1 cellular context compared by ENCODE assay signal in the genomic region with DNA sequence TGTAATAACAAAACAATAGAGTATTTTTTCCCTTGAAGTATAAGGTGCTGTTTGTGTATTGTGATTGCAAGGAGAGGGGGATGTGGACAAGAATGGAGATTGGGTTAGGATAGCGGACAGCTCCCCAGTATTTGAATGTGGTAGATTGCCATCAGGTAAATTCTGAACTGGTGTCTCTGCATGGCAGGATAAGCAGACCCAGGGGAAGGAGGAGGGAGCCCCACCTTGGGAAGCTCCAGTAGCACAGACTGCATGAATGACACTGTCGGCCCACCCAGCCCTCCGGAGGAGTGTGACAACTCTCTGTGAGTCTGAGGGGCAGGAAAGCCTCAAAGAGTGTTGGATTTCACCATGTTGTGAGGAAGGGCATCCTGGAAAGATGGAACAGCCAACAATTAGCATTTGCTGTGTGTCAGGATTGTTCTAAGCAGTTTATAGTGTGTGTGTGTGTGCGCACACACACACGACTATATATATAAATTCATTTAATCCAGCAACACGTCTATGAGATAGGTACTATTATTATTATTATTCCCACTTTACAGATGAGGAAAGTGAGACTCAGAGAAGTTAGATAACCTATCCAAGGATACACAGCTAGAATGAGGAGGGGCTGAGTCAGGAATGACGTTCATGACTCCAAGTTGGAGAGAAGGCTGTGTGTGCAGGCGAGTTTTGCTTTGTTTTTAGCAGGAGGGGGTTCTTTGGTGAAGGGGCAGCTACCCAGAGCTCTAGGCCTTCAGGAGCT.
A peak's percentile ranks its signal among the peaks of the same experiment; 100 is the strongest.
TF ChIP-seq lines count a peak whose summit lies in the region.

No MANE protein-coding gene starts in this region.

TF ChIP-seq in K562, 482 proteins besides CTCF, POLR2A, EP300 and RAD21 (continued from another document):
- TF ChIP-seq, protein P1, sequence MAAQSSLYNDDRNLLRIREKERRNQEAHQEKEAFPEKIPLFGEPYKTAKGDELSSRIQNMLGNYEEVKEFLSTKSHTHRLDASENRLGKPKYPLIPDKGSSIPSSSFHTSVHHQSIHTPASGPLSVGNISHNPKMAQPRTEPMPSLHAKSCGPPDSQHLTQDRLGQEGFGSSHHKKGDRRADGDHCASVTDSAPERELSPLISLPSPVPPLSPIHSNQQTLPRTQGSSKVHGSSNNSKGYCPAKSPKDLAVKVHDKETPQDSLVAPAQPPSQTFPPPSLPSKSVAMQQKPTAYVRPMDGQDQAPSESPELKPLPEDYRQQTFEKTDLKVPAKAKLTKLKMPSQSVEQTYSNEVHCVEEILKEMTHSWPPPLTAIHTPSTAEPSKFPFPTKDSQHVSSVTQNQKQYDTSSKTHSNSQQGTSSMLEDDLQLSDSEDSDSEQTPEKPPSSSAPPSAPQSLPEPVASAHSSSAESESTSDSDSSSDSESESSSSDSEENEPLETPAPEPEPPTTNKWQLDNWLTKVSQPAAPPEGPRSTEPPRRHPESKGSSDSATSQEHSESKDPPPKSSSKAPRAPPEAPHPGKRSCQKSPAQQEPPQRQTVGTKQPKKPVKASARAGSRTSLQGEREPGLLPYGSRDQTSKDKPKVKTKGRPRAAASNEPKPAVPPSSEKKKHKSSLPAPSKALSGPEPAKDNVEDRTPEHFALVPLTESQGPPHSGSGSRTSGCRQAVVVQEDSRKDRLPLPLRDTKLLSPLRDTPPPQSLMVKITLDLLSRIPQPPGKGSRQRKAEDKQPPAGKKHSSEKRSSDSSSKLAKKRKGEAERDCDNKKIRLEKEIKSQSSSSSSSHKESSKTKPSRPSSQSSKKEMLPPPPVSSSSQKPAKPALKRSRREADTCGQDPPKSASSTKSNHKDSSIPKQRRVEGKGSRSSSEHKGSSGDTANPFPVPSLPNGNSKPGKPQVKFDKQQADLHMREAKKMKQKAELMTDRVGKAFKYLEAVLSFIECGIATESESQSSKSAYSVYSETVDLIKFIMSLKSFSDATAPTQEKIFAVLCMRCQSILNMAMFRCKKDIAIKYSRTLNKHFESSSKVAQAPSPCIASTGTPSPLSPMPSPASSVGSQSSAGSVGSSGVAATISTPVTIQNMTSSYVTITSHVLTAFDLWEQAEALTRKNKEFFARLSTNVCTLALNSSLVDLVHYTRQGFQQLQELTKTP (IDR thresholded peaks at IDR 0.05; ENCODE audit: low read depth in 1 of 2, partially characterized antibody in 2 of 2): peak in 1 of 2 experiments; percentile 30
- TF ChIP-seq CLOCK (CRISPR knock-in tag; IDR thresholded peaks at IDR 0.05; ENCODE audit: borderline replicate concordance) (no peak), STAT5A (IDR thresholded peaks at IDR 0.05; ENCODE audit: borderline replicate concordance, low read length) (0 out of 2 replicates have a peak, but pooled peaks have one; percentile 25), ZNF764 (CRISPR knock-in tag; IDR thresholded peaks at IDR 0.05; ENCODE audit: low read depth) (no peak), NCOR1 (IDR thresholded peaks at IDR 0.05) (peak; percentile 75), GTF2E2 (tag; IDR thresholded peaks at IDR 0.05) (no peak), ZNF696 (CRISPR knock-in tag; conservative IDR thresholded peaks at IDR 0.05) (no peak), TCF3 (CRISPR knock-in tag; IDR thresholded peaks at IDR 0.05) (peak; percentile 79), POLR2AphosphoS5 (IDR thresholded peaks at IDR 0.05; ENCODE audit: control insufficient read depth, insufficient read depth, low read depth, low read length) (peak; percentile 31; the same call in 1 of the 2 replicates), PHF8 (IDR thresholded peaks at IDR 0.05; ENCODE audit: borderline replicate concordance, low read length) (no peak), ZNF589 (CRISPR knock-in tag; IDR thresholded peaks at IDR 0.05; ENCODE audit: low read depth) (no peak), HINFP (tag; conservative IDR thresholded peaks at IDR 0.05; ENCODE audit: low read depth) (no peak), BHLHE40 (IDR thresholded peaks at IDR 0.05; ENCODE audit: low read length) (no peak), SOX6 (IDR thresholded peaks at IDR 0.05) (peak; percentile 89), ZNF395 (CRISPR knock-in tag; IDR thresholded peaks at IDR 0.05) (0 out of 2 replicates have a peak, but pooled peaks have one; percentile 45), KLF6 (CRISPR knock-in tag; IDR thresholded peaks at IDR 0.05; ENCODE audit: borderline replicate concordance) (no peak)
- TF ChIP-seq, protein P2, sequence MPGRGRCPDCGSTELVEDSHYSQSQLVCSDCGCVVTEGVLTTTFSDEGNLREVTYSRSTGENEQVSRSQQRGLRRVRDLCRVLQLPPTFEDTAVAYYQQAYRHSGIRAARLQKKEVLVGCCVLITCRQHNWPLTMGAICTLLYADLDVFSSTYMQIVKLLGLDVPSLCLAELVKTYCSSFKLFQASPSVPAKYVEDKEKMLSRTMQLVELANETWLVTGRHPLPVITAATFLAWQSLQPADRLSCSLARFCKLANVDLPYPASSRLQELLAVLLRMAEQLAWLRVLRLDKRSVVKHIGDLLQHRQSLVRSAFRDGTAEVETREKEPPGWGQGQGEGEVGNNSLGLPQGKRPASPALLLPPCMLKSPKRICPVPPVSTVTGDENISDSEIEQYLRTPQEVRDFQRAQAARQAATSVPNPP (IDR thresholded peaks at IDR 0.05; ENCODE audit: borderline replicate concordance, insufficient read depth, insufficient read length): no peak
- TF ChIP-seq, protein P3, sequence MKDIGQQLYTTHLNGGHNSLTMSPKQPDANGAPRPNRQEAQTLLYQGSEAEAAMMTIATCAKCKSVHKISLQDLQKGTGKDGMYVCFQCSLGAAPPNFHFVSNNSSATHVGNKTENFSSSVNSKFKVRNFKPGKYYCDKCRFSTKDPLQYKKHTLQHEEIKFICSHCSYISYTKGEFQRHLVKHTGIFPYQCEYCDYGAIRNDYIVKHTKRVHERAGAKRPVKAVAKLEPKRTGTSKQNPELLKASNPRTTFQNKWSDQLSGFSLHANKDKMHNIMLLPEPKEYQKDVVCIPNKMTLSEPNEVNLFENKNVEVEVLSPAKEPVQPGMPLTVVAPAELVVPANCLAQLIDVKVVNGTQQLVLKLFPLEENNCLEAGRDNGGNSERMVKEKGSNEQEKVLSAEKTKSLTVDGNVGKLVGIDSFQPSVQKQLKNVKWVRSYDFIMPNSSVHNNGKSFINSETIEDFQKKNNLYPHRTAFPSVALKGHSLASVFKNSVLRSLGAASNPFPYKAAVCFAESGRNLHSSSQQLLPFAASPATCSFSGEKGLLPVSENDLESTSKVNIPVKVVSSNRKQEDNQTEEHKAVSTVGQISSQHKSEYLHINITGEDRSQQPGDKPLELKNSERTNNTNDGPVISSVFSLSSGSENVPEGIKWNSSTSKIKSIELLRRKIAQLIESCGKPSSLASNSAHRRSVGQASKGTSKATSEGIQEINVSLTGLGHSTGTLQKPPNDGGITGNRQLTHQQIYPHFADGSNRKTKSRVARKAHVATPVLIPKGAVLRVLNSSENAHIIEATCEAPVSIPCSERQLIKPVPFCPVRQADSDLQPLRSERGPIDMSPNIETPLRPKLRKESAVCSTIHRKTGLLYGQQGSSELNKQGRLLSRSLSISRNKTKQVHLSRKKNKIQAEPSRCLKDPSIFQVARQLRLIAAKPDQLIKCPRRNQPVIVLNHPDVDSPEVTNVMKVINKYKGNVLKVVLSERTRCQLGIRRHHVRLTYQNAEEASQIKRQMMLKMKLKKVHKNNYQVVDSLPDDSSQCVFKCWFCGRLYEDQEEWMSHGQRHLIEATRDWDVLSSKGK (CRISPR knock-in tag; IDR thresholded peaks at IDR 0.05): no peak
- TF ChIP-seq, protein P4, sequence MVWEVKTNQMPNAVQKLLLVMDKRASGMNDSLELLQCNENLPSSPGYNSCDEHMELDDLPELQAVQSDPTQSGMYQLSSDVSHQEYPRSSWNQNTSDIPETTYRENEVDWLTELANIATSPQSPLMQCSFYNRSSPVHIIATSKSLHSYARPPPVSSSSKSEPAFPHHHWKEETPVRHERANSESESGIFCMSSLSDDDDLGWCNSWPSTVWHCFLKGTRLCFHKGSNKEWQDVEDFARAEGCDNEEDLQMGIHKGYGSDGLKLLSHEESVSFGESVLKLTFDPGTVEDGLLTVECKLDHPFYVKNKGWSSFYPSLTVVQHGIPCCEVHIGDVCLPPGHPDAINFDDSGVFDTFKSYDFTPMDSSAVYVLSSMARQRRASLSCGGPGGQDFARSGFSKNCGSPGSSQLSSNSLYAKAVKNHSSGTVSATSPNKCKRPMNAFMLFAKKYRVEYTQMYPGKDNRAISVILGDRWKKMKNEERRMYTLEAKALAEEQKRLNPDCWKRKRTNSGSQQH (CRISPR knock-in tag; IDR thresholded peaks at IDR 0.05): no peak
